Comparison of ENCODE assay signal across 1 cellular context in genomic region chr6:33298773-33299236, GRCh38.
TF ChIP-seq lines count a peak whose summit lies in the region.

RGL2 (minus strand) TSS chr6:33298942; CDS start chr6:33298610, 332 bp downstream.

TF ChIP-seq in K562, 482 proteins besides CTCF, POLR2A, EP300 and RAD21 (continued from another document and continues in another):
- no peak for TF ChIP-seq ZFP91 (CRISPR knock-in tag; IDR thresholded peaks at IDR 0.05)
- TF ChIP-seq ARID1B (IDR thresholded peaks at IDR 0.05) = no peak
- peak; percentile 44 for TF ChIP-seq HMGN3 (IDR thresholded peaks at IDR 0.05; ENCODE audit: borderline replicate concordance, extremely low read depth, insufficient read length, low read depth, low read length)
- TF ChIP-seq TGIF2 (CRISPR knock-in tag; IDR thresholded peaks at IDR 0.05) = no peak
- no peak for TF ChIP-seq NFRKB (IDR thresholded peaks at IDR 0.05; ENCODE audit: low read depth)
- TF ChIP-seq CHD7 (IDR thresholded peaks at IDR 0.05; ENCODE audit: low read depth, low read length) = no peak
- 0 out of 4 replicates have a peak, but pooled peaks of 1 of the 2 experiments have one; percentile 66 for TF ChIP-seq ZNF639 (CRISPR knock-in tag; conservative IDR thresholded peaks at IDR 0.05 in 1 of 2, IDR thresholded peaks at IDR 0.05 in 1 of 2)
- 0 out of 2 replicates have a peak, but pooled peaks have one; percentile 10 for TF ChIP-seq ESRRA (IDR thresholded peaks at IDR 0.05; ENCODE audit: borderline replicate concordance, low read depth)
- no peak for TF ChIP-seq HNRNPUL1 (IDR thresholded peaks at IDR 0.05; ENCODE audit: low read length)
- no peak; the same call in 1 of the 2 replicates for TF ChIP-seq MXI1 (IDR thresholded peaks at IDR 0.05; ENCODE audit: low read depth, low read length)
- TF ChIP-seq ZBTB12 (CRISPR knock-in tag; IDR thresholded peaks at IDR 0.05) = no peak
- TF ChIP-seq NR4A1 (CRISPR knock-in tag; IDR thresholded peaks at IDR 0.05) = no peak
- no peak for TF ChIP-seq NR4A1 (tag; IDR thresholded peaks at IDR 0.05)
- TF ChIP-seq MAX (CRISPR knock-in tag; IDR thresholded peaks at IDR 0.05) = peak; percentile 35; the same call in 1 of the 2 replicates
- TF ChIP-seq SMAD4 (CRISPR knock-in tag; conservative IDR thresholded peaks at IDR 0.05) = no peak
- TF ChIP-seq POLR2G (IDR thresholded peaks at IDR 0.05; ENCODE audit: low read depth, low read length) = peak; percentile 67
- no peak for TF ChIP-seq RNF219 (CRISPR knock-in tag; IDR thresholded peaks at IDR 0.05)
- TF ChIP-seq NUFIP1 (IDR thresholded peaks at IDR 0.05; ENCODE audit: partially characterized antibody) = no peak
- peak; percentile 53; the same call in 1 of the 2 replicates for TF ChIP-seq CC2D1A (IDR thresholded peaks at IDR 0.05)
- TF ChIP-seq POU5F1 (IDR thresholded peaks at IDR 0.05; ENCODE audit: borderline replicate concordance, low read depth, low read length, partially characterized antibody) = no peak
- TF ChIP-seq MYC (IDR thresholded peaks at IDR 0.05; ENCODE audit: low read depth, low read length) = no peak
- TF ChIP-seq MYC (CRISPR knock-in tag; IDR thresholded peaks at IDR 0.05; ENCODE audit: borderline replicate concordance, low read depth) = no peak
- TF ChIP-seq CREB3L1 (IDR thresholded peaks at IDR 0.05; ENCODE audit: borderline replicate concordance, low read depth) = no peak
- no peak for TF ChIP-seq TEAD2 (tag; IDR thresholded peaks at IDR 0.05)
- no peak for TF ChIP-seq ZNF124 (CRISPR knock-in tag; IDR thresholded peaks at IDR 0.05)
- no peak for TF ChIP-seq DIDO1 (tag; IDR thresholded peaks at IDR 0.05; ENCODE audit: low read depth)
- no peak for TF ChIP-seq FOXJ2 (tag; IDR thresholded peaks at IDR 0.05)
- TF ChIP-seq KLF1 (tag; IDR thresholded peaks at IDR 0.05) = no peak
- no peak for TF ChIP-seq NR0B1 (IDR thresholded peaks at IDR 0.05; ENCODE audit: partially characterized antibody)
- peak in 1 of 2 experiments; percentile 90 for TF ChIP-seq MAZ (CRISPR knock-in tag; conservative IDR thresholded peaks at IDR 0.05 in 1 of 2, IDR thresholded peaks at IDR 0.05 in 1 of 2)
- TF ChIP-seq HOMEZ (CRISPR knock-in tag; IDR thresholded peaks at IDR 0.05) = no peak
- TF ChIP-seq DLX4 (CRISPR knock-in tag; IDR thresholded peaks at IDR 0.05) = no peak
